ENCODE assay signal across 8 cellular contexts in the genomic region with DNA sequence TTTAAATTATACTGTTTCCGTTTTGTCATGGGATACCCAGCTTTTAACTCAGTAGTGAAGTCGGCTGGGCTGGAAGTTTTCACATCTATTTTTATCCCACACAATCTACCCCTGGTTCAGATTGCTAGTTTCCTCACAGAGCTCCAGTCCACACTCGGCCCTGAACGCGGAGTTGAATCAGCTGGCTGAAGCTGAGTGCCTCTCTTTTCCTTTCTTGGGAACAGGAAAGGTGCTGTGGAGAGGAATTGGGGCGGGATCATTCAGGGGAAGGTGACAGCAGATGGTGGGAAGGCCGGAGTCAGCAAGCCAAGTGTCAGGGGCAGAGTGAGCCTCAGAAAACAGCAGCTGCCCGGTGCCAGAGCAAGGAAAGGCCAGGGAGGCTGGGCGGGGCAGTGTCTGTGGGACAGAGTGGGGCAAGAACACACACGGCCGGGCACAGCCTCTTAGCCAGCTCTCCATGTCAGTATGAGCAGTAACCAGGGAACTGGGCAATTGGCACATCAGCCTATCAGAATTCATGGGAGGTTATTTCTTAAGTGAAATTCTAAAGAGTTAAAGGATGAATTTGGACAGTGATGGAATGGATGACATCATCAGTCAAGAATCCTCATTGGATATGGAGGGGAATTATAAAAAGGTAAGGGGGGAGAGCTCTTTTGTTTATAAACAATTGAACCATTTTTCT. TPM values are rescaled to one million over a fixed set of nuclear protein-coding genes. Genes with fewer than 3 reads are reported as not detected.
DNase-seq lines count a peak whose midpoint lies in the region; ATAC-seq and TF ChIP-seq lines count a peak whose summit lies in the region.

No MANE protein-coding gene starts in this region.

- CTCF ChIA-PET in PC-3 (lab: Charles Lee) = interaction anchor here (0.6 kb wide), 1 partner anchor 16 kb away, joined by 6 read pairs; no protein-coding TSS in a partner anchor

- ATAC-seq in GM18511 (IDR thresholded peaks at IDR 0.05; ENCODE audit: unreplicated experiment) = peak; percentile 62
- ATAC-seq in PC-3 = no peak
- ATAC-seq in HG03025 (IDR thresholded peaks at IDR 0.05; ENCODE audit: low FRiP score, unreplicated experiment) = no peak

- no peaks in the 10 kb centered on the region for H3K27me3 Mint-ChIP-seq in osteocyte (ENCODE audit: unreplicated experiment)

- no peaks in the 10 kb centered on the region for H3K9me3 Mint-ChIP-seq in osteocyte (ENCODE audit: unreplicated experiment)

- POLR2A ChIA-PET in PC-3 (lab: Charles Lee; ENCODE audit: unreplicated experiment) = no interaction called here

- no TSS peak for BruUV-seq in PC-3 (replicated peaks; lab: Mats Ljungman, UMichigan)

- H3F3A ChIP-seq in PC-3 (ENCODE audit: low read length, unreplicated experiment) = no peaks in the 10 kb centered on the region

- H4K20me1 ChIP-seq in PC-3 (ENCODE audit: low read length) = no peaks in the 10 kb centered on the region

- no peak overlapping the region for H3K4me2 ChIP-seq in PC-3 (ENCODE audit: low read length)

- intact Hi-C loops in PC-3 (cut with micrococcal nuclease) = no loop called here

- peaks cover 54% of the 10 kb centered on the region for H3K79me2 ChIP-seq in PC-3 (ENCODE audit: low read length)

- H3K4me1 ChIP-seq in PC-3 (ENCODE audit: insufficient read depth, low read length) = peaks cover 36% of the 10 kb centered on the region

- H3K36me3 ChIP-seq in PC-3 (ENCODE audit: low read depth, low read length) = no peaks in the 10 kb centered on the region

- TF ChIP-seq CTCF in PC-3 (conservative IDR thresholded peaks at IDR 0.05; ENCODE audit: low read depth, low read length) (no peak), fibroblast of pulmonary artery (IDR thresholded peaks at IDR 0.05; ENCODE audit: low read length, missing control alignments) (no peak), osteocyte (IDR thresholded peaks at IDR 0.05) (no peak)

- no peaks in the 10 kb centered on the region for H3K27me3 ChIP-seq in PC-3 (ENCODE audit: low read length)

- no peaks in the 10 kb centered on the region for H3K9me3 ChIP-seq in PC-3 (ENCODE audit: low read length)

- peaks cover 59% of the 10 kb centered on the region for H3K4me1 Mint-ChIP-seq in osteocyte (ENCODE audit: unreplicated experiment)

- no peaks in the 10 kb centered on the region for H3K36me3 Mint-ChIP-seq in osteocyte (ENCODE audit: unreplicated experiment)

- H3K9ac ChIP-seq in PC-3 (ENCODE audit: low read length) = no peak overlapping the region

- H3K4me3 ChIP-seq in PC-3 (ENCODE audit: low read length) (no peak overlapping the region), fibroblast of pulmonary artery (replicated peaks; ENCODE audit: low read depth, low read length) (peak overlapping the region; percentile 33)

- H3K27ac ChIP-seq in PC-3 (ENCODE audit: low read length) = no peak overlapping the region

- peak overlapping the region; percentile 99 for H3K27ac Mint-ChIP-seq in osteocyte (ENCODE audit: unreplicated experiment)

- H2AFZ ChIP-seq in PC-3 (ENCODE audit: low read length) = no peak overlapping the region

- peak overlapping the region; percentile 69 for H3K4me3 Mint-ChIP-seq in osteocyte (ENCODE audit: unreplicated experiment)

- peak; percentile 37 for DNase-seq in PC-3
- DNase-seq in fibroblast of pulmonary artery (ENCODE audit: low read depth) = peak; percentile 60
- DNase-seq in osteocyte (ENCODE audit: extremely low spot score, unreplicated experiment) = no peak
- DNase-seq in COR-L47 (lab: John Stamatoyannopoulos, UW) = no peak
- DNase-seq in NAMALWA (ENCODE audit: low spot score) = no peak
- DNase-seq in HuH-7 (ENCODE audit: low spot score) = no peak

- H3K9me2 ChIP-seq in PC-3 (replicated peaks; ENCODE audit: low read length) = no peaks in the 10 kb centered on the region

RNA-seq across cellular contexts. Expression of gene SCHIP1, which starts 13.3 kb away (rescaled TPM):
- total RNA-seq in PC-3 (2014; rRNA removed) (1.0 and 2.1 TPM in 2 replicates), osteocyte (3.5 and 5.9 TPM in 2 replicates)

Comparison
In these comparisons a context has a peak if more than half of its experiments do, and no peak if none do; other contexts are left out.
1. DNase-seq: peak in PC-3 (single experiment) and fibroblast of pulmonary artery (single experiment); none in osteocyte (single experiment), COR-L47 (single experiment), NAMALWA (single experiment) and HuH-7 (single experiment).